ENCODE assay signal across 1 cellular context in genomic region chr1:9078035-9078948, GRCh38.
TF ChIP-seq lines count a peak whose summit lies in the region.

No MANE protein-coding gene starts in this region.

TF ChIP-seq in GM12878, 131 proteins besides CTCF, POLR2A, EP300 and RAD21 (continued from another document and continues in another):
- TF ChIP-seq NFXL1 (IDR thresholded peaks at IDR 0.05; ENCODE audit: borderline replicate concordance) (no peak), TAF1 (IDR thresholded peaks at IDR 0.05; ENCODE audit: borderline replicate concordance, low read depth, low read length) (no peak), TBL1XR1 (IDR thresholded peaks at IDR 0.05; ENCODE audit: low read depth, low read length) (peak; percentile 94), TARDBP (IDR thresholded peaks at IDR 0.05; ENCODE audit: borderline replicate concordance) (no peak), EZH2 (IDR thresholded peaks at IDR 0.05; ENCODE audit: borderline replicate concordance, control insufficient read depth, low read depth, low read length) (peak; percentile 18; the same call in 1 of the 2 replicates), TCF12 (IDR thresholded peaks at IDR 0.05; ENCODE audit: low read depth, low read length) (peak; percentile 81; the same call in 1 of the 2 replicates), KAT2A (conservative IDR thresholded peaks at IDR 0.05; ENCODE audit: control insufficient read depth, low read depth, low read length) (no peak), HDGF (IDR thresholded peaks at IDR 0.05) (no peak), PBX3 (IDR thresholded peaks at IDR 0.05; ENCODE audit: insufficient replicate concordance, low read depth, low read length) (no peak), ZNF217 (IDR thresholded peaks at IDR 0.05) (0 out of 2 replicates have a peak, but pooled peaks have one; percentile 39), SP1 (IDR thresholded peaks at IDR 0.05; ENCODE audit: low read depth, low read length) (peak; percentile 79), ETV6 (conservative IDR thresholded peaks at IDR 0.05 in 1 of 2, IDR thresholded peaks at IDR 0.05 in 1 of 2; ENCODE audit: borderline replicate concordance in 1 of 2, low read depth in 1 of 2) (peak in 1 of 2 experiments; percentile 74; a peak in 2 of 4 replicates), GATAD2B (conservative IDR thresholded peaks at IDR 0.05; ENCODE audit: low read depth) (peak; percentile 53), BMI1 (IDR thresholded peaks at IDR 0.05; ENCODE audit: borderline replicate concordance) (peak; percentile 94), CHD1 (IDR thresholded peaks at IDR 0.05; ENCODE audit: low read depth, low read length) (no peak), NRF1 (conservative IDR thresholded peaks at IDR 0.05; ENCODE audit: low read depth, low read length) (no peak), BCL3 (IDR thresholded peaks at IDR 0.05; ENCODE audit: borderline replicate concordance, insufficient read depth, low read depth, low read length, poor library complexity, severe bottlenecking) (peak; percentile 54), CHD4 (IDR thresholded peaks at IDR 0.05) (no peak; the same call in 1 of the 2 replicates), E4F1 (IDR thresholded peaks at IDR 0.05; ENCODE audit: borderline replicate concordance, partially characterized antibody) (no peak), IKZF2 (IDR thresholded peaks at IDR 0.05) (peak; percentile 95 to 97), RFX5 (IDR thresholded peaks at IDR 0.05; ENCODE audit: low read depth, low read length) (no peak), RELA (IDR thresholded peaks at IDR 0.05; ENCODE audit: borderline replicate concordance, partially characterized antibody) (no peak), EGR1 (IDR thresholded peaks at IDR 0.05; ENCODE audit: borderline replicate concordance in 1 of 2, low read depth in 2 of 2, low read length in 2 of 2) (no peak), RUNX3 (IDR thresholded peaks at IDR 0.05; ENCODE audit: low read length) (peak; percentile 99), DPF2 (IDR thresholded peaks at IDR 0.05) (peak; percentile 87), BACH1 (IDR thresholded peaks at IDR 0.05; ENCODE audit: borderline replicate concordance) (peak; percentile 39; the same call in 1 of the 2 replicates), ZSCAN29 (IDR thresholded peaks at IDR 0.05) (no peak), MTA2 (IDR thresholded peaks at IDR 0.05; ENCODE audit: low read depth) (peak; percentile 96), ATF3 (IDR thresholded peaks at IDR 0.05; ENCODE audit: borderline replicate concordance, extremely low read depth, low read depth, low read length) (no peak), CHD2 (IDR thresholded peaks at IDR 0.05; ENCODE audit: borderline replicate concordance, low read depth, low read length) (no peak), FOXK2 (IDR thresholded peaks at IDR 0.05) (no peak), IRF4 (IDR thresholded peaks at IDR 0.05; ENCODE audit: low read depth, low read length) (peak; percentile 72; the same call in 1 of the 2 replicates), HDAC2 (IDR thresholded peaks at IDR 0.05) (no peak), POLR2AphosphoS5 (IDR thresholded peaks at IDR 0.05; ENCODE audit: low read length) (no peak), ZZZ3 (IDR thresholded peaks at IDR 0.05; ENCODE audit: control insufficient read depth, insufficient read length, low read depth) (no peak), CBFB (IDR thresholded peaks at IDR 0.05; ENCODE audit: low read depth) (peak; percentile 99), ZBED1 (IDR thresholded peaks at IDR 0.05; ENCODE audit: borderline replicate concordance) (peak; percentile 92), CEBPB (IDR thresholded peaks at IDR 0.05; ENCODE audit: borderline replicate concordance in 1 of 2, low read depth in 2 of 2, low read length in 2 of 2) (no peak), MXI1 (IDR thresholded peaks at IDR 0.05; ENCODE audit: low read depth, low read length) (peak; percentile 78; the same call in 1 of the 2 replicates), SREBF2 (IDR thresholded peaks at IDR 0.05; ENCODE audit: low read length) (no peak), SIN3A (IDR thresholded peaks at IDR 0.05; ENCODE audit: low read depth, low read length) (no peak), KLF5 (IDR thresholded peaks at IDR 0.05; ENCODE audit: partially characterized antibody) (no peak), ESRRA (IDR thresholded peaks at IDR 0.05; ENCODE audit: low read length) (peak; percentile 92; the same call in 1 of the 2 replicates), NFIC (IDR thresholded peaks at IDR 0.05; ENCODE audit: low read depth, low read length) (peak; percentile 93), HDAC6 (IDR thresholded peaks at IDR 0.05; ENCODE audit: unreplicated experiment) (no peak), SMC3 (IDR thresholded peaks at IDR 0.05; ENCODE audit: borderline replicate concordance, low read length) (no peak)
- TF ChIP-seq, protein P1, sequence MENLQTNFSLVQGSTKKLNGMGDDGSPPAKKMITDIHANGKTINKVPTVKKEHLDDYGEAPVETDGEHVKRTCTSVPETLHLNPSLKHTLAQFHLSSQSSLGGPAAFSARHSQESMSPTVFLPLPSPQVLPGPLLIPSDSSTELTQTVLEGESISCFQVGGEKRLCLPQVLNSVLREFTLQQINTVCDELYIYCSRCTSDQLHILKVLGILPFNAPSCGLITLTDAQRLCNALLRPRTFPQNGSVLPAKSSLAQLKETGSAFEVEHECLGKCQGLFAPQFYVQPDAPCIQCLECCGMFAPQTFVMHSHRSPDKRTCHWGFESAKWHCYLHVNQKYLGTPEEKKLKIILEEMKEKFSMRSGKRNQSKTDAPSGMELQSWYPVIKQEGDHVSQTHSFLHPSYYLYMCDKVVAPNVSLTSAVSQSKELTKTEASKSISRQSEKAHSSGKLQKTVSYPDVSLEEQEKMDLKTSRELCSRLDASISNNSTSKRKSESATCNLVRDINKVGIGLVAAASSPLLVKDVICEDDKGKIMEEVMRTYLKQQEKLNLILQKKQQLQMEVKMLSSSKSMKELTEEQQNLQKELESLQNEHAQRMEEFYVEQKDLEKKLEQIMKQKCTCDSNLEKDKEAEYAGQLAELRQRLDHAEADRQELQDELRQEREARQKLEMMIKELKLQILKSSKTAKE (IDR thresholded peaks at IDR 0.05; ENCODE audit: low read depth, poor library complexity, severe bottlenecking), result peak; percentile 91
- TF ChIP-seq, protein P2, sequence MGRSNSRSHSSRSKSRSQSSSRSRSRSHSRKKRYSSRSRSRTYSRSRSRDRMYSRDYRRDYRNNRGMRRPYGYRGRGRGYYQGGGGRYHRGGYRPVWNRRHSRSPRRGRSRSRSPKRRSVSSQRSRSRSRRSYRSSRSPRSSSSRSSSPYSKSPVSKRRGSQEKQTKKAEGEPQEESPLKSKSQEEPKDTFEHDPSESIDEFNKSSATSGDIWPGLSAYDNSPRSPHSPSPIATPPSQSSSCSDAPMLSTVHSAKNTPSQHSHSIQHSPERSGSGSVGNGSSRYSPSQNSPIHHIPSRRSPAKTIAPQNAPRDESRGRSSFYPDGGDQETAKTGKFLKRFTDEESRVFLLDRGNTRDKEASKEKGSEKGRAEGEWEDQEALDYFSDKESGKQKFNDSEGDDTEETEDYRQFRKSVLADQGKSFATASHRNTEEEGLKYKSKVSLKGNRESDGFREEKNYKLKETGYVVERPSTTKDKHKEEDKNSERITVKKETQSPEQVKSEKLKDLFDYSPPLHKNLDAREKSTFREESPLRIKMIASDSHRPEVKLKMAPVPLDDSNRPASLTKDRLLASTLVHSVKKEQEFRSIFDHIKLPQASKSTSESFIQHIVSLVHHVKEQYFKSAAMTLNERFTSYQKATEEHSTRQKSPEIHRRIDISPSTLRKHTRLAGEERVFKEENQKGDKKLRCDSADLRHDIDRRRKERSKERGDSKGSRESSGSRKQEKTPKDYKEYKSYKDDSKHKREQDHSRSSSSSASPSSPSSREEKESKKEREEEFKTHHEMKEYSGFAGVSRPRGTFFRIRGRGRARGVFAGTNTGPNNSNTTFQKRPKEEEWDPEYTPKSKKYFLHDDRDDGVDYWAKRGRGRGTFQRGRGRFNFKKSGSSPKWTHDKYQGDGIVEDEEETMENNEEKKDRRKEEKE (IDR thresholded peaks at IDR 0.05), result no peak
- TF ChIP-seq, protein P3, sequence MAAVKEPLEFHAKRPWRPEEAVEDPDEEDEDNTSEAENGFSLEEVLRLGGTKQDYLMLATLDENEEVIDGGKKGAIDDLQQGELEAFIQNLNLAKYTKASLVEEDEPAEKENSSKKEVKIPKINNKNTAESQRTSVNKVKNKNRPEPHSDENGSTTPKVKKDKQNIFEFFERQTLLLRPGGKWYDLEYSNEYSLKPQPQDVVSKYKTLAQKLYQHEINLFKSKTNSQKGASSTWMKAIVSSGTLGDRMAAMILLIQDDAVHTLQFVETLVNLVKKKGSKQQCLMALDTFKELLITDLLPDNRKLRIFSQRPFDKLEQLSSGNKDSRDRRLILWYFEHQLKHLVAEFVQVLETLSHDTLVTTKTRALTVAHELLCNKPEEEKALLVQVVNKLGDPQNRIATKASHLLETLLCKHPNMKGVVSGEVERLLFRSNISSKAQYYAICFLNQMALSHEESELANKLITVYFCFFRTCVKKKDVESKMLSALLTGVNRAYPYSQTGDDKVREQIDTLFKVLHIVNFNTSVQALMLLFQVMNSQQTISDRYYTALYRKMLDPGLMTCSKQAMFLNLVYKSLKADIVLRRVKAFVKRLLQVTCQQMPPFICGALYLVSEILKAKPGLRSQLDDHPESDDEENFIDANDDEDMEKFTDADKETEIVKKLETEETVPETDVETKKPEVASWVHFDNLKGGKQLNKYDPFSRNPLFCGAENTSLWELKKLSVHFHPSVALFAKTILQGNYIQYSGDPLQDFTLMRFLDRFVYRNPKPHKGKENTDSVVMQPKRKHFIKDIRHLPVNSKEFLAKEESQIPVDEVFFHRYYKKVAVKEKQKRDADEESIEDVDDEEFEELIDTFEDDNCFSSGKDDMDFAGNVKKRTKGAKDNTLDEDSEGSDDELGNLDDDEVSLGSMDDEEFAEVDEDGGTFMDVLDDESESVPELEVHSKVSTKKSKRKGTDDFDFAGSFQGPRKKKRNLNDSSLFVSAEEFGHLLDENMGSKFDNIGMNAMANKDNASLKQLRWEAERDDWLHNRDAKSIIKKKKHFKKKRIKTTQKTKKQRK (IDR thresholded peaks at IDR 0.05; ENCODE audit: low read depth, low read length), result no peak
- TF ChIP-seq, protein P4, sequence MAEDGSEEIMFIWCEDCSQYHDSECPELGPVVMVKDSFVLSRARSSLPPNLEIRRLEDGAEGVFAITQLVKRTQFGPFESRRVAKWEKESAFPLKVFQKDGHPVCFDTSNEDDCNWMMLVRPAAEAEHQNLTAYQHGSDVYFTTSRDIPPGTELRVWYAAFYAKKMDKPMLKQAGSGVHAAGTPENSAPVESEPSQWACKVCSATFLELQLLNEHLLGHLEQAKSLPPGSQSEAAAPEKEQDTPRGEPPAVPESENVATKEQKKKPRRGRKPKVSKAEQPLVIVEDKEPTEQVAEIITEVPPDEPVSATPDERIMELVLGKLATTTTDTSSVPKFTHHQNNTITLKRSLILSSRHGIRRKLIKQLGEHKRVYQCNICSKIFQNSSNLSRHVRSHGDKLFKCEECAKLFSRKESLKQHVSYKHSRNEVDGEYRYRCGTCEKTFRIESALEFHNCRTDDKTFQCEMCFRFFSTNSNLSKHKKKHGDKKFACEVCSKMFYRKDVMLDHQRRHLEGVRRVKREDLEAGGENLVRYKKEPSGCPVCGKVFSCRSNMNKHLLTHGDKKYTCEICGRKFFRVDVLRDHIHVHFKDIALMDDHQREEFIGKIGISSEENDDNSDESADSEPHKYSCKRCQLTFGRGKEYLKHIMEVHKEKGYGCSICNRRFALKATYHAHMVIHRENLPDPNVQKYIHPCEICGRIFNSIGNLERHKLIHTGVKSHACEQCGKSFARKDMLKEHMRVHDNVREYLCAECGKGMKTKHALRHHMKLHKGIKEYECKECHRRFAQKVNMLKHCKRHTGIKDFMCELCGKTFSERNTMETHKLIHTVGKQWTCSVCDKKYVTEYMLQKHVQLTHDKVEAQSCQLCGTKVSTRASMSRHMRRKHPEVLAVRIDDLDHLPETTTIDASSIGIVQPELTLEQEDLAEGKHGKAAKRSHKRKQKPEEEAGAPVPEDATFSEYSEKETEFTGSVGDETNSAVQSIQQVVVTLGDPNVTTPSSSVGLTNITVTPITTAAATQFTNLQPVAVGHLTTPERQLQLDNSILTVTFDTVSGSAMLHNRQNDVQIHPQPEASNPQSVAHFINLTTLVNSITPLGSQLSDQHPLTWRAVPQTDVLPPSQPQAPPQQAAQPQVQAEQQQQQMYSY (CRISPR knock-in tag; IDR thresholded peaks at IDR 0.05), result peak; percentile 98
